13 cellular contexts compared by ENCODE assay signal in genomic region chr4:7050481-7051143, GRCh38.
"Had no signal": no experiment of that assay in that cellular context is flagged by ENCODE, and none has a peak within 500 bp of the region (broad histone marks: within the 10 kb centered on the region; RNA-seq: fewer than 3 reads in every experiment).

No MANE protein-coding gene starts in this region.

- H3K4me3 Mint-ChIP-seq: activated CD8-positive, alpha-beta T cell treated with anti-CD3 and anti-CD28 coated beads for 36 hours; activated naive CD8-positive, alpha-beta T cell treated with anti-CD3 and anti-CD28 coated beads, Interleukin-2, amount 10 ng/mL, durations not matched to agents 7 days and 5 days; effector memory CD8-positive, alpha-beta T cell; naive B cell; T-helper 1 cell treated with Interleukin-12 subunit alpha and Interleukin-12 subunit beta and Interleukin-4 antibody, amounts not matched to agents 30 μg/mL and 1 μg/mL, for 36 hours had no signal

- H3K9me3 ChIP-seq: breast epithelium had no signal

- H3K27ac Mint-ChIP-seq: activated CD8-positive, alpha-beta T cell treated with anti-CD3 and anti-CD28 coated beads for 36 hours; activated naive CD8-positive, alpha-beta T cell treated with anti-CD3 and anti-CD28 coated beads, Interleukin-2, amount 10 ng/mL, durations not matched to agents 7 days and 5 days; effector memory CD8-positive, alpha-beta T cell; T-helper 1 cell treated with Interleukin-12 subunit alpha and Interleukin-12 subunit beta and Interleukin-4 antibody, amounts not matched to agents 30 μg/mL and 1 μg/mL, for 36 hours had no signal

- H3K36me3 ChIP-seq: breast epithelium had no signal

- DNase-seq: activated CD4-positive, alpha-beta T cell treated with anti-CD3 and anti-CD28 coated beads for 4 hours; activated CD8-positive, alpha-beta T cell treated with anti-CD3 and anti-CD28 coated beads for 36 hours; activated gamma-delta T cell; activated naive CD8-positive, alpha-beta T cell treated with anti-CD3 and anti-CD28 coated beads, Interleukin-2, amount 10 ng/mL, durations not matched to agents 7 days and 5 days; activated T-cell treated with anti-CD3 and anti-CD28 coated beads, Interleukin-2, amount 50 U/mL, for 48 hours; dermis blood vessel endothelial cell; effector memory CD8-positive, alpha-beta T cell; head of caudate nucleus; naive B cell; stimulated activated CD4-positive, alpha-beta T cell treated with anti-CD3 and anti-CD28 coated beads, Interleukin-1b, Interleukin-23, amount 100 ng/mL, for 48 hours had no signal

- H3K27ac ChIP-seq: breast epithelium had no signal

- H3K4me3 ChIP-seq: breast epithelium had no signal

- ATAC-seq: activated CD8-positive, alpha-beta T cell treated with anti-CD3 and anti-CD28 coated beads for 36 hours; effector memory CD8-positive, alpha-beta T cell; sciatic nerve had no signal

- H3K27me3 Mint-ChIP-seq: activated CD8-positive, alpha-beta T cell treated with anti-CD3 and anti-CD28 coated beads for 36 hours; activated naive CD8-positive, alpha-beta T cell treated with anti-CD3 and anti-CD28 coated beads, Interleukin-2, amount 10 ng/mL, durations not matched to agents 7 days and 5 days; effector memory CD8-positive, alpha-beta T cell; naive B cell had no signal

- H3K9me3 Mint-ChIP-seq: activated CD8-positive, alpha-beta T cell treated with anti-CD3 and anti-CD28 coated beads for 36 hours; activated naive CD8-positive, alpha-beta T cell treated with anti-CD3 and anti-CD28 coated beads, Interleukin-2, amount 10 ng/mL, durations not matched to agents 7 days and 5 days; effector memory CD8-positive, alpha-beta T cell; naive B cell; T-helper 1 cell treated with Interleukin-12 subunit alpha and Interleukin-12 subunit beta and Interleukin-4 antibody, amounts not matched to agents 30 μg/mL and 1 μg/mL, for 36 hours had no signal

- H3K27me3 ChIP-seq: breast epithelium had no signal
